ENCODE assay signal across 8 cellular contexts in the genomic region with DNA sequence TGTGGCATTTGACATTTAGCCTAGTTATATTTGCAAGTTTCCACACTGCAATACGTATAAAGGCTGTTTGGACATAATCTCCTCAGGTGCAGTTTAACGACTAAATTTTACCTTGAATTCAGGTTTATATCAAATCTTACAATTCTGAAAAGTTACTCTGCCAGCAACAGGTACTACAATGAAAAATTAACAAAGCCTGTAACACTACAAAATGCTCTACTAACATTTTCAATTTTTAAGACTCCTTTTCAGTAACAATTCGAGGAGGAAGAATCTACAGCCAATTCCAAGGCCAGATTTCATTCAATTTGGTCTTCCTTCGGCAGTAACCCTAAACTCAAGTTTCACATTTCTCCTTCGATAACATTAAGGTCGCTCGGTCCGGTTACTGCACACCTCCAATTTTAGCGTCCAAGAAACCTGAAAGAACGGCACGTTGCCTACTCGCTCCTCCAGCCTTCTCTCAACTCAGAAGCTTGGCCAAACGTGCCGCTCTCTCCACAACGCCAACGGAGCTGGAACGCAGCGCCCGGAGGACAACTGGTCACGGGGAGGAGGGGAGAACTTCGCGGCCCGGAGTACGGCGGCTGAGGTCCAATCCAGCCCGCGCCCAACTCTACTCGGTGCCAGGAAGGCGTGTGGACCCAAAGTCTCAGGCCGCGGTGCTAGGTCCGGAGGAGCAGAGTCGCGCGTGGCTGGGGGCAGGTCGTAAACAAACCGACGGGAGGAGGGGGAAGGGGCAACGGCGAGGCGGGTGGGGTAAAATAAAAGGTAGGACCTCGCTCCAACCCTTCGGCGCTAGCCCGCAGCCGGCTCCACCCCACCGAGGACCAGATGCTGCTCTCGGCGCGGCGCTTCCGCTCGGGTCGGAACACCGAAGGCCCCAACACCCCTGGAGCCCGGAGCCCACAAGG. TPM values are rescaled to one million over a fixed set of nuclear protein-coding genes. Genes with fewer than 3 reads are reported as not detected.
DNase-seq lines count a peak whose midpoint lies in the region; ATAC-seq and TF ChIP-seq lines count a peak whose summit lies in the region.

No MANE protein-coding gene starts in this region.

- peak overlapping the region; percentile 96 for H3K9ac ChIP-seq in ES-I3 (ENCODE audit: low read depth, low read length)

- WGBS in lower leg skin, 2 donors: 1% methylated on average over 48 to 56 of the region's 56 CpGs

- peak; percentile 21 for ATAC-seq in GM21717 (IDR thresholded peaks at IDR 0.05; ENCODE audit: unreplicated experiment)
- peak; percentile 2 to 8 for ATAC-seq in activated CD4-positive, CD25-positive, alpha-beta regulatory T cell treated with anti-CD3 and anti-CD28 coated beads, Interleukin-2, amount 50 U/mL, for 24 hours

- H3K27me3 ChIP-seq in dorsolateral prefrontal cortex: no peaks in the 10 kb centered on the region

- DNase-seq in dorsolateral prefrontal cortex (peak; percentile 51 to 73 (median 66)), lower leg skin (ENCODE audit: low spot score in 2 of 2) (peak; percentile 64 to 95), cortex of kidney (lab: John Stamatoyannopoulos, UW) (no peak)
- DNase-seq in stimulated activated CD4-positive, alpha-beta T cell treated with anti-CD3 and anti-CD28 coated beads, TNF-alpha, amount 100 ng/mL, for 4 hours (ENCODE audit: low read depth in 3 of 3): peak; percentile 2 to 18 (median 10)

- no peak for TF ChIP-seq RAD21 in Ishikawa (IDR thresholded peaks at IDR 0.05; ENCODE audit: low read depth)

- H3K27ac ChIP-seq in dorsolateral prefrontal cortex: peak overlapping the region; percentile 95 to 100 (median 99)

- H3K9me3 ChIP-seq in ES-I3 (ENCODE audit: control insufficient read depth, insufficient read depth, low read length): no peaks in the 10 kb centered on the region

- H3K4me1 ChIP-seq in ES-I3 (ENCODE audit: insufficient read depth, low read length): no peaks in the 10 kb centered on the region

- TF ChIP-seq POLR2A in lower leg skin (IDR thresholded peaks at IDR 0.05): no peak

- intact Hi-C loops in dorsolateral prefrontal cortex (cut with DNase I): loop anchor here (2.0 to 10.0 kb wide), 6 partner anchors 23 to 211 kb away; a partner anchor contains a TSS
- intact Hi-C loops in lower leg skin (cut with DNase I; ENCODE audit: low total_unique reads): no loop called here

- TF ChIP-seq CTCF in dorsolateral prefrontal cortex (IDR thresholded peaks at IDR 0.05 in 54 of 56, conservative IDR thresholded peaks at IDR 0.05 in 2 of 56; ENCODE audit: low read depth in 1 of 56, partially characterized antibody in 56 of 56) (no peak), lower leg skin (IDR thresholded peaks at IDR 0.05) (no peak)

- no peak for TF ChIP-seq EP300 in Ishikawa (IDR thresholded peaks at IDR 0.05; ENCODE audit: borderline replicate concordance)

- H3K4me3 ChIP-seq in dorsolateral prefrontal cortex: peak overlapping the region; percentile 68 to 100 (median 97)
- H3K4me3 ChIP-seq in lower leg skin (ENCODE audit: low read depth, poor library complexity, severe bottlenecking): peak overlapping the region; percentile 89

- no peaks in the 10 kb centered on the region for H3K36me3 ChIP-seq in ES-I3 (ENCODE audit: insufficient read depth, low read length)

TF ChIP-seq in Ishikawa, 13 proteins besides CTCF, POLR2A, EP300 and RAD21:
- TF ChIP-seq FOXM1 (IDR thresholded peaks at IDR 0.05; ENCODE audit: borderline replicate concordance, low read depth): no peak
- TF ChIP-seq, protein P1, sequence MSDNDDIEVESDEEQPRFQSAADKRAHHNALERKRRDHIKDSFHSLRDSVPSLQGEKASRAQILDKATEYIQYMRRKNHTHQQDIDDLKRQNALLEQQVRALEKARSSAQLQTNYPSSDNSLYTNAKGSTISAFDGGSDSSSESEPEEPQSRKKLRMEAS (IDR thresholded peaks at IDR 0.05): peak; percentile 12; the same call in 1 of the 2 replicates

RNA-seq across cellular contexts. Expression of a gene that starts 0.7 kb away (rescaled TPM):
- 10 to 100 TPM; 40.0 to 84.5 (median 54.3) TPM for total RNA-seq in dorsolateral prefrontal cortex
- total RNA-seq in lower leg skin: 10 to 100 TPM; 31.3 to 48.1 (median 36.2) TPM
